1 cellular context compared by ENCODE assay signal in the genomic region with DNA sequence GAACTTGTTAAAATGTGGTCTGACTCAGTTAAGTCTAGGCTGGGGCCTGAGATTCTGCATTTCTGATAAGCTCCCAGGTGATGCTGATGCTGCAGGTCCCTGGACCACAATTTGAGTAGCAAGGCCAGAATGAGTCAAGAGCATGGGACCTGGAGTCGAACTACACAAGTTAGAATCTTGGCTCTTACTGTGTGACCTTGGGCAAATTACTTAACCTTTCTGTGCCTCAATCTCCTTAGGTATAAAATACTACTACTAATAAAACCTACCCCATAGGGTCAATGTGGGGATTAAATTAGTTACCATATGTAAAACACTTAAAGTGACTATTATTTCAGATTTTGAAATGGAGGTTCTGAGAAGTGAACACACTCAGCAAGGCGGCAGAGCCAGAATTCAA.
TF ChIP-seq lines count a peak whose summit lies in the region.

No MANE protein-coding gene starts in this region.

TF ChIP-seq in HepG2, 621 proteins besides CTCF, POLR2A, EP300 and RAD21:
- TF ChIP-seq, protein P1, sequence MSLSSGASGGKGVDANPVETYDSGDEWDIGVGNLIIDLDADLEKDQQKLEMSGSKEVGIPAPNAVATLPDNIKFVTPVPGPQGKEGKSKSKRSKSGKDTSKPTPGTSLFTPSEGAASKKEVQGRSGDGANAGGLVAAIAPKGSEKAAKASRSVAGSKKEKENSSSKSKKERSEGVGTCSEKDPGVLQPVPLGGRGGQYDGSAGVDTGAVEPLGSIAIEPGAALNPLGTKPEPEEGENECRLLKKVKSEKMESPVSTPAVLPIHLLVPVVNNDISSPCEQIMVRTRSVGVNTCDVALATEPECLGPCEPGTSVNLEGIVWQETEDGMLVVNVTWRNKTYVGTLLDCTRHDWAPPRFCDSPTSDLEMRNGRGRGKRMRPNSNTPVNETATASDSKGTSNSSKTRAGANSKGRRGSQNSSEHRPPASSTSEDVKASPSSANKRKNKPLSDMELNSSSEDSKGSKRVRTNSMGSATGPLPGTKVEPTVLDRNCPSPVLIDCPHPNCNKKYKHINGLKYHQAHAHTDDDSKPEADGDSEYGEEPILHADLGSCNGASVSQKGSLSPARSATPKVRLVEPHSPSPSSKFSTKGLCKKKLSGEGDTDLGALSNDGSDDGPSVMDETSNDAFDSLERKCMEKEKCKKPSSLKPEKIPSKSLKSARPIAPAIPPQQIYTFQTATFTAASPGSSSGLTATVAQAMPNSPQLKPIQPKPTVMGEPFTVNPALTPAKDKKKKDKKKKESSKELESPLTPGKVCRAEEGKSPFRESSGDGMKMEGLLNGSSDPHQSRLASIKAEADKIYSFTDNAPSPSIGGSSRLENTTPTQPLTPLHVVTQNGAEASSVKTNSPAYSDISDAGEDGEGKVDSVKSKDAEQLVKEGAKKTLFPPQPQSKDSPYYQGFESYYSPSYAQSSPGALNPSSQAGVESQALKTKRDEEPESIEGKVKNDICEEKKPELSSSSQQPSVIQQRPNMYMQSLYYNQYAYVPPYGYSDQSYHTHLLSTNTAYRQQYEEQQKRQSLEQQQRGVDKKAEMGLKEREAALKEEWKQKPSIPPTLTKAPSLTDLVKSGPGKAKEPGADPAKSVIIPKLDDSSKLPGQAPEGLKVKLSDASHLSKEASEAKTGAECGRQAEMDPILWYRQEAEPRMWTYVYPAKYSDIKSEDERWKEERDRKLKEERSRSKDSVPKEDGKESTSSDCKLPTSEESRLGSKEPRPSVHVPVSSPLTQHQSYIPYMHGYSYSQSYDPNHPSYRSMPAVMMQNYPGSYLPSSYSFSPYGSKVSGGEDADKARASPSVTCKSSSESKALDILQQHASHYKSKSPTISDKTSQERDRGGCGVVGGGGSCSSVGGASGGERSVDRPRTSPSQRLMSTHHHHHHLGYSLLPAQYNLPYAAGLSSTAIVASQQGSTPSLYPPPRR (CRISPR knock-in tag; IDR thresholded peaks at IDR 0.05; ENCODE audit: borderline replicate concordance) = no peak
- TF ChIP-seq ZSCAN29 (CRISPR knock-in tag; conservative IDR thresholded peaks at IDR 0.05) = no peak
- peak; percentile 11; the same call in 1 of the 2 replicates for TF ChIP-seq ZNF768 (CRISPR knock-in tag; IDR thresholded peaks at IDR 0.05)
- TF ChIP-seq, protein P2, sequence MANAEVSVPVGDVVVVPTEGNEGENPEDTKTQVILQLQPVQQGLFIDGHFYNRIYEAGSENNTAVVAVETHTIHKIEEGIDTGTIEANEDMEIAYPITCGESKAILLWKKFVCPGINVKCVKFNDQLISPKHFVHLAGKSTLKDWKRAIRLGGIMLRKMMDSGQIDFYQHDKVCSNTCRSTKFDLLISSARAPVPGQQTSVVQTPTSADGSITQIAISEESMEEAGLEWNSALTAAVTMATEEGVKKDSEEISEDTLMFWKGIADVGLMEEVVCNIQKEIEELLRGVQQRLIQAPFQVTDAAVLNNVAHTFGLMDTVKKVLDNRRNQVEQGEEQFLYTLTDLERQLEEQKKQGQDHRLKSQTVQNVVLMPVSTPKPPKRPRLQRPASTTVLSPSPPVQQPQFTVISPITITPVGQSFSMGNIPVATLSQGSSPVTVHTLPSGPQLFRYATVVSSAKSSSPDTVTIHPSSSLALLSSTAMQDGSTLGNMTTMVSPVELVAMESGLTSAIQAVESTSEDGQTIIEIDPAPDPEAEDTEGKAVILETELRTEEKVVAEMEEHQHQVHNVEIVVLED (CRISPR knock-in tag; IDR thresholded peaks at IDR 0.05; ENCODE audit: borderline replicate concordance) = no peak
- TF ChIP-seq DR1 (CRISPR knock-in tag; IDR thresholded peaks at IDR 0.05) = no peak
- TF ChIP-seq ZNF138 (CRISPR knock-in tag; IDR thresholded peaks at IDR 0.05; ENCODE audit: low read depth) = no peak
- TF ChIP-seq, protein P3, sequence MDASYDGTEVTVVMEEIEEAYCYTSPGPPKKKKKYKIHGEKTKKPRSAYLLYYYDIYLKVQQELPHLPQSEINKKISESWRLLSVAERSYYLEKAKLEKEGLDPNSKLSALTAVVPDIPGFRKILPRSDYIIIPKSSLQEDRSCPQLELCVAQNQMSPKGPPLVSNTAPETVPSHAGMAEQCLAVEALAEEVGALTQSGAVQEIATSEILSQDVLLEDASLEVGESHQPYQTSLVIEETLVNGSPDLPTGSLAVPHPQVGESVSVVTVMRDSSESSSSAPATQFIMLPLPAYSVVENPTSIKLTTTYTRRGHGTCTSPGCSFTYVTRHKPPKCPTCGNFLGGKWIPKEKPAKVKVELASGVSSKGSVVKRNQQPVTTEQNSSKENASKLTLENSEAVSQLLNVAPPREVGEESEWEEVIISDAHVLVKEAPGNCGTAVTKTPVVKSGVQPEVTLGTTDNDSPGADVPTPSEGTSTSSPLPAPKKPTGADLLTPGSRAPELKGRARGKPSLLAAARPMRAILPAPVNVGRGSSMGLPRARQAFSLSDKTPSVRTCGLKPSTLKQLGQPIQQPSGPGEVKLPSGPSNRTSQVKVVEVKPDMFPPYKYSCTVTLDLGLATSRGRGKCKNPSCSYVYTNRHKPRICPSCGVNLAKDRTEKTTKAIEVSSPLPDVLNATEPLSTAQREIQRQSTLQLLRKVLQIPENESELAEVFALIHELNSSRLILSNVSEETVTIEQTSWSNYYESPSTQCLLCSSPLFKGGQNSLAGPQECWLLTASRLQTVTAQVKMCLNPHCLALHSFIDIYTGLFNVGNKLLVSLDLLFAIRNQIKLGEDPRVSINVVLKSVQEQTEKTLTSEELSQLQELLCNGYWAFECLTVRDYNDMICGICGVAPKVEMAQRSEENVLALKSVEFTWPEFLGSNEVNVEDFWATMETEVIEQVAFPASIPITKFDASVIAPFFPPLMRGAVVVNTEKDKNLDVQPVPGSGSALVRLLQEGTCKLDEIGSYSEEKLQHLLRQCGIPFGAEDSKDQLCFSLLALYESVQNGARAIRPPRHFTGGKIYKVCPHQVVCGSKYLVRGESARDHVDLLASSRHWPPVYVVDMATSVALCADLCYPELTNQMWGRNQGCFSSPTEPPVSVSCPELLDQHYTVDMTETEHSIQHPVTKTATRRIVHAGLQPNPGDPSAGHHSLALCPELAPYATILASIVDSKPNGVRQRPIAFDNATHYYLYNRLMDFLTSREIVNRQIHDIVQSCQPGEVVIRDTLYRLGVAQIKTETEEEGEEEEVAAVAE (CRISPR knock-in tag; IDR thresholded peaks at IDR 0.05; ENCODE audit: borderline replicate concordance) = no peak
- TF ChIP-seq, protein P4, sequence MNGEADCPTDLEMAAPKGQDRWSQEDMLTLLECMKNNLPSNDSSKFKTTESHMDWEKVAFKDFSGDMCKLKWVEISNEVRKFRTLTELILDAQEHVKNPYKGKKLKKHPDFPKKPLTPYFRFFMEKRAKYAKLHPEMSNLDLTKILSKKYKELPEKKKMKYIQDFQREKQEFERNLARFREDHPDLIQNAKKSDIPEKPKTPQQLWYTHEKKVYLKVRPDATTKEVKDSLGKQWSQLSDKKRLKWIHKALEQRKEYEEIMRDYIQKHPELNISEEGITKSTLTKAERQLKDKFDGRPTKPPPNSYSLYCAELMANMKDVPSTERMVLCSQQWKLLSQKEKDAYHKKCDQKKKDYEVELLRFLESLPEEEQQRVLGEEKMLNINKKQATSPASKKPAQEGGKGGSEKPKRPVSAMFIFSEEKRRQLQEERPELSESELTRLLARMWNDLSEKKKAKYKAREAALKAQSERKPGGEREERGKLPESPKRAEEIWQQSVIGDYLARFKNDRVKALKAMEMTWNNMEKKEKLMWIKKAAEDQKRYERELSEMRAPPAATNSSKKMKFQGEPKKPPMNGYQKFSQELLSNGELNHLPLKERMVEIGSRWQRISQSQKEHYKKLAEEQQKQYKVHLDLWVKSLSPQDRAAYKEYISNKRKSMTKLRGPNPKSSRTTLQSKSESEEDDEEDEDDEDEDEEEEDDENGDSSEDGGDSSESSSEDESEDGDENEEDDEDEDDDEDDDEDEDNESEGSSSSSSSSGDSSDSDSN (CRISPR knock-in tag; IDR thresholded peaks at IDR 0.05) = no peak
TF ChIP-seq in HepG2: peak in this region for 1.
